ENCODE assay signal across 3 cellular contexts in genomic region chr4:13887010-13887409, GRCh38.
TF ChIP-seq lines count a peak whose summit lies in the region.

No MANE protein-coding gene starts in this region.

TF ChIP-seq in SK-N-SH, 30 proteins besides CTCF, POLR2A, EP300 and RAD21:
- TF ChIP-seq REST (IDR thresholded peaks at IDR 0.05; ENCODE audit: low read depth, low read length): no peak
TF ChIP-seq in SK-N-SH: peak in this region for 0.

TF ChIP-seq in SK-N-SH treated with all-trans-retinoic acid at 6 μM for 48 hours, 23 proteins besides CTCF, POLR2A, EP300 and RAD21 (continued from another document):
- TF ChIP-seq PPARA (CRISPR knock-in tag; IDR thresholded peaks at IDR 0.05; ENCODE audit: borderline replicate concordance) (no peak), POU6F1 (CRISPR knock-in tag; IDR thresholded peaks at IDR 0.05; ENCODE audit: borderline replicate concordance, low read depth) (no peak), CREB5 (CRISPR knock-in tag; IDR thresholded peaks at IDR 0.05; ENCODE audit: low read depth) (no peak), ZFP3 (CRISPR knock-in tag; IDR thresholded peaks at IDR 0.05) (no peak), BACH2 (CRISPR knock-in tag; IDR thresholded peaks at IDR 0.05; ENCODE audit: borderline replicate concordance) (no peak), ZC3H10 (CRISPR knock-in tag; IDR thresholded peaks at IDR 0.05) (no peak), TOX (CRISPR knock-in tag; IDR thresholded peaks at IDR 0.05; ENCODE audit: borderline replicate concordance) (no peak)

TF ChIP-seq in IMR-90, 13 proteins besides CTCF, POLR2A, EP300 and RAD21 (continued from another document):
- TF ChIP-seq ELK1 (IDR thresholded peaks at IDR 0.05; ENCODE audit: borderline replicate concordance, low read depth, low read length) (no peak), MAZ (IDR thresholded peaks at IDR 0.05; ENCODE audit: borderline replicate concordance, low read depth, low read length) (no peak), CHD1 (IDR thresholded peaks at IDR 0.05; ENCODE audit: low read depth, low read length) (no peak), NFE2L2 (IDR thresholded peaks at IDR 0.05; ENCODE audit: low read depth, low read length) (no peak), RFX5 (IDR thresholded peaks at IDR 0.05; ENCODE audit: low read depth, low read length) (no peak), MXI1 (IDR thresholded peaks at IDR 0.05; ENCODE audit: borderline replicate concordance, low read depth, low read length) (no peak), USF2 (IDR thresholded peaks at IDR 0.05; ENCODE audit: low read depth, low read length) (no peak), MAFK (IDR thresholded peaks at IDR 0.05; ENCODE audit: low read depth, low read length) (no peak), SMC3 (IDR thresholded peaks at IDR 0.05; ENCODE audit: low read depth, low read length) (no peak), BHLHE40 (IDR thresholded peaks at IDR 0.05; ENCODE audit: low read depth, low read length) (no peak), RCOR1 (IDR thresholded peaks at IDR 0.05; ENCODE audit: insufficient replicate concordance, low read length) (no peak), FOS (IDR thresholded peaks at IDR 0.05; ENCODE audit: low read depth, low read length) (no peak)
